ENCODE assay signal across 20 cellular contexts in genomic region chr13:110268576-110269185, GRCh38. TPM values are rescaled to one million over a fixed set of nuclear protein-coding genes. Genes with fewer than 3 reads are reported as not detected.
"Had no signal": no experiment of that assay in that cellular context is flagged by ENCODE, and none has a peak within 500 bp of the region (broad histone marks: within the 10 kb centered on the region; RNA-seq: fewer than 3 reads in every experiment).

No MANE protein-coding gene starts in this region.

- H3K36me3 Mint-ChIP-seq: activated naive CD8-positive, alpha-beta T cell treated with anti-CD3 and anti-CD28 coated beads, Interleukin-2, amount 10 ng/mL, durations not matched to agents 7 days and 5 days; naive thymus-derived CD4-positive, alpha-beta T cell; WTC11 had no signal

- H3K4me1 Mint-ChIP-seq: activated CD4-positive, alpha-beta T cell treated with anti-CD3 and anti-CD28 coated beads for 36 hours; activated naive CD8-positive, alpha-beta T cell treated with anti-CD3 and anti-CD28 coated beads, Interleukin-2, amount 10 ng/mL, durations not matched to agents 7 days and 5 days; naive thymus-derived CD4-positive, alpha-beta T cell had no signal

- H3K9me3 Mint-ChIP-seq: activated naive CD8-positive, alpha-beta T cell treated with anti-CD3 and anti-CD28 coated beads, Interleukin-2, amount 10 ng/mL, durations not matched to agents 7 days and 5 days; activated T-cell treated with anti-CD3 and anti-CD28 coated beads, Interleukin-2, amount 50 U/mL, for 24 hours; activated T-helper 2 cell treated with anti-CD3 and anti-CD28 coated beads, Interferon-gamma antibody, Interleukin-2, Interleukin-4, amounts not matched to agents 10 μg/mL and 5 μg/mL and 100 μg/mL, durations not matched to agents 14 hours and 24 hours and 36 hours; naive thymus-derived CD4-positive, alpha-beta T cell; neural progenitor cell; T-helper 2 cell treated with Interferon-gamma antibody and Interleukin-4, amounts not matched to agents 5 μg/mL and 100 μg/mL, for 36 hours; WTC11 had no signal

- H3K36me3 ChIP-seq: gastrocnemius medialis, neural progenitor cell, ovary, transverse colon had no signal

- ATAC-seq: activated CD4-positive, alpha-beta T cell treated with anti-CD3 and anti-CD28 coated beads for 36 hours; body of pancreas; gastrocnemius medialis; heart left ventricle; naive thymus-derived CD4-positive, alpha-beta T cell; sciatic nerve; WTC11 had no signal

- H3K9ac ChIP-seq: neural progenitor cell had no signal

- H3K4me3 ChIP-seq: body of pancreas, gastrocnemius medialis, heart left ventricle, neural progenitor cell, ovary, SK-N-MC, transverse colon had no signal

- DNase-seq: activated CD4-positive, alpha-beta T cell treated with anti-CD3 and anti-CD28 coated beads for 36 hours; activated CD4-positive, alpha-beta T cell treated with anti-CD3 and anti-CD28 coated beads, Interleukin-2, amount 50 U/mL, for 48 hours; activated naive CD4-positive, alpha-beta T cell treated with Interleukin-2 at 50 U/mL for 16 hours; activated naive CD8-positive, alpha-beta T cell treated with anti-CD3 and anti-CD28 coated beads, Interleukin-2, amount 10 ng/mL, durations not matched to agents 7 days and 5 days; activated T-cell treated with anti-CD3 and anti-CD28 coated beads, Interleukin-2, amount 50 U/mL, for 24 hours; gastrocnemius medialis; mesenchymal stem cell; naive thymus-derived CD4-positive, alpha-beta T cell; ovary; stimulated activated naive CD4-positive, alpha-beta T cell; substantia nigra; transverse colon had no signal

- H3K4me1 ChIP-seq: body of pancreas had no signal

- H3K4me3 Mint-ChIP-seq: activated CD4-positive, alpha-beta T cell treated with anti-CD3 and anti-CD28 coated beads for 36 hours; activated naive CD8-positive, alpha-beta T cell treated with anti-CD3 and anti-CD28 coated beads, Interleukin-2, amount 10 ng/mL, durations not matched to agents 7 days and 5 days; activated T-cell treated with anti-CD3 and anti-CD28 coated beads, Interleukin-2, amount 50 U/mL, for 24 hours; naive thymus-derived CD4-positive, alpha-beta T cell; neural progenitor cell; T-helper 2 cell treated with Interferon-gamma antibody and Interleukin-4, amounts not matched to agents 5 μg/mL and 100 μg/mL, for 36 hours; WTC11 had no signal

- H3K27ac Mint-ChIP-seq: activated CD4-positive, alpha-beta T cell treated with anti-CD3 and anti-CD28 coated beads for 36 hours; activated naive CD8-positive, alpha-beta T cell treated with anti-CD3 and anti-CD28 coated beads, Interleukin-2, amount 10 ng/mL, durations not matched to agents 7 days and 5 days; activated T-cell treated with anti-CD3 and anti-CD28 coated beads, Interleukin-2, amount 50 U/mL, for 24 hours; activated T-helper 2 cell treated with anti-CD3 and anti-CD28 coated beads, Interferon-gamma antibody, Interleukin-2, Interleukin-4, amounts not matched to agents 10 μg/mL and 5 μg/mL and 100 μg/mL, durations not matched to agents 14 hours and 24 hours and 36 hours; naive thymus-derived CD4-positive, alpha-beta T cell; neural progenitor cell; T-helper 2 cell treated with Interferon-gamma antibody and Interleukin-4, amounts not matched to agents 5 μg/mL and 100 μg/mL, for 36 hours; WTC11 had no signal

- H2AFZ ChIP-seq: neural progenitor cell had no signal

- H3K27me3 ChIP-seq: body of pancreas, heart left ventricle, ovary, transverse colon had no signal

- H3K27ac ChIP-seq: body of pancreas, neural progenitor cell, ovary, SK-N-MC had no signal

- H3K9me3 ChIP-seq: body of pancreas, gastrocnemius medialis, heart left ventricle, ovary, transverse colon had no signal

RNA-seq across cellular contexts. Expression of gene COL4A1, which starts 38.3 kb away (rescaled TPM):
- total RNA-seq: activated naive CD8-positive, alpha-beta T cell treated with anti-CD3 and anti-CD28 coated beads, Interleukin-2, amount 10 ng/mL, durations not matched to agents 7 days and 5 days; activated T-helper 2 cell treated with anti-CD3 and anti-CD28 coated beads, Interferon-gamma antibody, Interleukin-2, Interleukin-4, amounts not matched to agents 10 μg/mL and 5 μg/mL and 100 μg/mL, durations not matched to agents 14 hours and 24 hours and 36 hours had no signal
- polyA plus RNA-seq: naive thymus-derived CD4-positive, alpha-beta T cell had no signal

RNA-seq across cellular contexts. Expression of gene COL4A2, which starts 38.4 kb away (rescaled TPM):
- total RNA-seq: activated CD4-positive, alpha-beta T cell treated with anti-CD3 and anti-CD28 coated beads for 36 hours; activated naive CD8-positive, alpha-beta T cell treated with anti-CD3 and anti-CD28 coated beads, Interleukin-2, amount 10 ng/mL, durations not matched to agents 7 days and 5 days; activated T-helper 2 cell treated with anti-CD3 and anti-CD28 coated beads, Interferon-gamma antibody, Interleukin-2, Interleukin-4, amounts not matched to agents 10 μg/mL and 5 μg/mL and 100 μg/mL, durations not matched to agents 14 hours and 24 hours and 36 hours had no signal
- polyA plus RNA-seq: naive thymus-derived CD4-positive, alpha-beta T cell had no signal
